8 cellular contexts compared by ENCODE assay signal in the genomic region with DNA sequence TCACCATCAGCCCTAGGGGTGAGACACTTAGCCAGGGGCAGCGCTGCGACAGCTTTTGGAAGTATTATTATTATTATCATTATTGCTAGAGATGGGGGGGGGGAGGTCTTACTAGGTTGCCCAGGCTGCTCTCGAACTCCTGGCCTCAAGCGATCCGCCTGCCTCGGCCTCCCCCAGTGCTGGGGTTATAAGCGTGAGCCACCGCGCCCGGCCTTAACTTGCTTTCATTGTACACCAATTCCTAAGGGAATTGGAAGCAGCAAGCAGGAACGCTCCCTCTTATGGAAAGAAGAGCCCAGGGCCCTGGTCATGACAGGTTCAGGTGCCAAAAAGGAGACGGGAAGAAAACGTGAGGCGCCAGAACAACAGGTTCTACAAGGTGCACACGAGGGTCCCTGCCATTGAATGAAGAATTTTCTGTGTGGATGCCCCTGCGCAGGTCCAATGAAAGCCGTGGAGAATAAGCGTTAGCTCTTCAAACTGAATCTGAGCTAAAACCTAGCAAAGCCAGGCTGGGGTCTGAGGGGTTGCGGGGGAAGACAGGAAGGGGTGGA. TPM values are rescaled to one million over a fixed set of nuclear protein-coding genes. Genes with fewer than 3 reads are reported as not detected.
DNase-seq lines count a peak whose midpoint lies in the region; ATAC-seq, FAIRE-seq and TF ChIP-seq lines count a peak whose summit lies in the region.

No MANE protein-coding gene starts in this region.

- no TSS peak for BruUV-seq in HepG2 (replicated peaks; lab: Mats Ljungman, UMichigan)

- ATAC-seq in HepG2 (no peak), right lobe of liver (no peak), GM18858 (IDR thresholded peaks at IDR 0.05; ENCODE audit: unreplicated experiment) (no peak)
- no peak for ATAC-seq in activated CD8-positive, alpha-beta T cell treated with anti-CD3 and anti-CD28 coated beads, Interleukin-2, amount 10 ng/mL, durations not matched to agents 7 days and 5 days

- no peaks in the 10 kb centered on the region for H3K9me3 Mint-ChIP-seq in activated CD8-positive, alpha-beta T cell treated with anti-CD3 and anti-CD28 coated beads, Interleukin-2, amount 10 ng/mL, durations not matched to agents 7 days and 5 days (ENCODE audit: insufficient read depth)

- H3K27ac ChIP-seq in HepG2 (ENCODE audit: extremely low read length, insufficient read depth, low read length) (no peak overlapping the region), right lobe of liver (no peak overlapping the region), vagina (no peak overlapping the region)

- peak overlapping the region; percentile 98 for H3K4me3 Mint-ChIP-seq in activated CD8-positive, alpha-beta T cell treated with anti-CD3 and anti-CD28 coated beads, Interleukin-2, amount 10 ng/mL, durations not matched to agents 7 days and 5 days

- DNase-seq in HepG2 (ENCODE audit: low spot score), result no peak
- DNase-seq in right lobe of liver, result no peak
- no peak for DNase-seq in activated CD8-positive, alpha-beta T cell treated with anti-CD3 and anti-CD28 coated beads, Interleukin-2, amount 10 ng/mL, durations not matched to agents 7 days and 5 days
- no peak for DNase-seq in vagina (ENCODE audit: extremely low spot score in 2 of 2)
- DNase-seq in GM19239 (ENCODE audit: insufficient read length, low spot score), result no peak
- DNase-seq in activated CD4-positive, alpha-beta T cell treated with anti-CD3 and anti-CD28 coated beads, Interleukin-2, amount 50 U/mL, for 1 hour, result no peak

- TF ChIP-seq RAD21 in HepG2 (CRISPR knock-in tag; IDR thresholded peaks at IDR 0.05), result no peak

- H3K9ac ChIP-seq in HepG2 (ENCODE audit: insufficient read depth, low read depth, low read length) (no peak overlapping the region), iPS-15b (ENCODE audit: low read depth, low read length) (no peak overlapping the region)

- no peak overlapping the region for H3K4me2 ChIP-seq in HepG2 (ENCODE audit: low read depth, low read length)

- H3K27me3 ChIP-seq in HepG2 (ENCODE audit: control insufficient read depth in 1 of 2, insufficient read depth in 2 of 2, low read length in 2 of 2), result peaks cover 21 to 55% of the 10 kb centered on the region in 2 experiments
- H3K27me3 ChIP-seq in right lobe of liver, result no peaks in the 10 kb centered on the region
- H3K27me3 ChIP-seq in iPS-15b (ENCODE audit: control insufficient read depth, insufficient read depth, low read length), result peaks cover 14% of the 10 kb centered on the region
- no peaks in the 10 kb centered on the region for H3K27me3 ChIP-seq in vagina

- CTCF ChIA-PET in HepG2 (lab: Yijun Ruan, JAX; ENCODE audit: low intra/inter-chr PET ratio, low total read pairs), result interaction anchor here (1.2 kb wide), 1 partner anchor 330 kb away, joined by 3 read pairs; no protein-coding TSS in a partner anchor
- CTCF ChIA-PET in activated CD8-positive, alpha-beta T cell treated with anti-CD3 and anti-CD28 coated beads, Interleukin-2, amount 10 ng/mL, durations not matched to agents 7 days and 5 days (lab: Charles Lee), result interaction anchor here (0.7 to 2.4 kb wide), 7 partner anchors 10 to 177 kb away, joined by 3 to 10 read pairs (median 5); partner anchors contain the start of gene TTYH2

- peak overlapping the region; percentile 97 for H3K27ac Mint-ChIP-seq in activated CD8-positive, alpha-beta T cell treated with anti-CD3 and anti-CD28 coated beads, Interleukin-2, amount 10 ng/mL, durations not matched to agents 7 days and 5 days

- TF ChIP-seq EP300 in HepG2 (IDR thresholded peaks at IDR 0.05; ENCODE audit: low read depth in 2 of 2, low read length in 2 of 2) (no peak), HepG2 (CRISPR knock-in tag; IDR thresholded peaks at IDR 0.05; ENCODE audit: borderline replicate concordance) (no peak)

- no peaks in the 10 kb centered on the region for H3K9me3 ChIP-seq in HepG2 (ENCODE audit: low read length)
- H3K9me3 ChIP-seq in right lobe of liver, result no peaks in the 10 kb centered on the region
- no peaks in the 10 kb centered on the region for H3K9me3 ChIP-seq in iPS-15b (ENCODE audit: control insufficient read depth, insufficient read depth, low read length)
- H3K9me3 ChIP-seq in vagina, result no peaks in the 10 kb centered on the region

- H4K20me1 ChIP-seq in HepG2 (ENCODE audit: insufficient read depth, low read length), result peaks cover 43% of the 10 kb centered on the region

- POLR2A ChIA-PET in HepG2 (lab: Yijun Ruan, JAX), result interaction anchor here (0.7 to 2.7 kb wide), 8 partner anchors 10 to 534 kb away, joined by 3 to 44 read pairs (median 4); partner anchors contain the start of genes RAB37 and TTYH2
- POLR2A ChIA-PET in activated CD8-positive, alpha-beta T cell treated with anti-CD3 and anti-CD28 coated beads, Interleukin-2, amount 10 ng/mL, durations not matched to agents 7 days and 5 days (lab: Charles Lee), result interaction anchor here (0.8 to 1.5 kb wide), 3 partner anchors 10 to 15 kb away, joined by 3 to 6 read pairs (median 3); no protein-coding TSS in a partner anchor

- no peak for TF ChIP-seq CTCF in HepG2 (CRISPR knock-in tag; IDR thresholded peaks at IDR 0.05)
- TF ChIP-seq CTCF in right lobe of liver (IDR thresholded peaks at IDR 0.05), result no peak
- no peak for TF ChIP-seq CTCF in vagina (IDR thresholded peaks at IDR 0.05)

- FAIRE-seq in HepG2 (lab: Jason Lieb, UNC) (no peak), GM19239 (lab: Jason Lieb, UNC) (no peak)

- H3K4me1 ChIP-seq in HepG2 (ENCODE audit: insufficient read depth, low read length) (peaks cover 28% of the 10 kb centered on the region), right lobe of liver (peaks cover 0 to 20% (median 9%) of the 10 kb centered on the region in 4 donors), iPS-15b (ENCODE audit: control insufficient read depth, insufficient read depth, low read length) (peaks cover 16% of the 10 kb centered on the region), vagina (peaks cover 52% of the 10 kb centered on the region)

- H3K4me1 Mint-ChIP-seq in activated CD8-positive, alpha-beta T cell treated with anti-CD3 and anti-CD28 coated beads, Interleukin-2, amount 10 ng/mL, durations not matched to agents 7 days and 5 days (ENCODE audit: low read depth), result peaks cover 42% of the 10 kb centered on the region

- TF ChIP-seq POLR2A in HepG2 (IDR thresholded peaks at IDR 0.05; ENCODE audit: insufficient read depth in 1 of 2, low read depth in 2 of 2, low read length in 2 of 2) (no peak), right lobe of liver (IDR thresholded peaks at IDR 0.05) (no peak), vagina (IDR thresholded peaks at IDR 0.05) (no peak)

- H3K36me3 Mint-ChIP-seq in activated CD8-positive, alpha-beta T cell treated with anti-CD3 and anti-CD28 coated beads, Interleukin-2, amount 10 ng/mL, durations not matched to agents 7 days and 5 days (ENCODE audit: low read depth), result peaks cover 31% of the 10 kb centered on the region

- H3K36me3 ChIP-seq in HepG2 (replicated peaks in 1 of 2; ENCODE audit: control insufficient read depth in 1 of 2, insufficient read depth in 2 of 2, low read length in 2 of 2) (peaks cover 16 to 27% of the 10 kb centered on the region in 2 experiments), right lobe of liver (peaks cover 0 to 21% (median 5%) of the 10 kb centered on the region in 4 donors), iPS-15b (ENCODE audit: control insufficient read depth, insufficient read depth, low read length) (peaks cover 40% of the 10 kb centered on the region), vagina (peaks cover 0 to 19% of the 10 kb centered on the region in 2 donors)

- WGBS in HepG2 (ENCODE audit: low lambda C conversion rate), result 36% methylated on average over 19 of the region's 19 CpGs
- WGBS in right lobe of liver (ENCODE audit: insufficient coverage, low coverage, low lambda C conversion rate, missing lambda C conversion rate), result 4% methylated on average over 9 of the region's 19 CpGs

- no peak overlapping the region for H2AFZ ChIP-seq in HepG2 (ENCODE audit: low read length)

- intact Hi-C loops in HepG2 (cut with micrococcal nuclease; ENCODE audit: unreplicated experiment) (loop anchor here (10.0 kb wide), 2 partner anchors 252 to 408 kb away; no protein-coding TSS in a partner anchor), right lobe of liver (cut with DNase I) (no loop called here), vagina (cut with DNase I) (no loop called here)

- H3K79me2 ChIP-seq in HepG2 (ENCODE audit: insufficient read depth, low read length), result peaks cover 42% of the 10 kb centered on the region

- H3K4me3 ChIP-seq in HepG2 (replicated peaks in 1 of 3; ENCODE audit: insufficient read depth in 1 of 3, low read depth in 2 of 3, low read length in 3 of 3) (no peak overlapping the region), right lobe of liver (no peak overlapping the region), iPS-15b (ENCODE audit: low read depth, low read length) (peak overlapping the region; percentile 35), vagina (peak overlapping the region; percentile 75 to 91)

- H3K27me3 Mint-ChIP-seq in activated CD8-positive, alpha-beta T cell treated with anti-CD3 and anti-CD28 coated beads, Interleukin-2, amount 10 ng/mL, durations not matched to agents 7 days and 5 days (ENCODE audit: low read depth), result peaks cover 13% of the 10 kb centered on the region

- in situ Hi-C loops in HepG2 (cut with HindIII; ENCODE audit: extremely low pct_ligation_motif_present, low pct_unique_long_range_greater_than_20kb), result no loop called here

RNA-seq across cellular contexts. Expression of gene RPL38, which starts 0.5 kb away (rescaled TPM):
- total RNA-seq in HepG2 (2016; rRNA removed; fragmentation: Illumina TruSeq; extraction: Trizol) (2,370 and 2,621 TPM in 2 replicates), right lobe of liver (100 to 1,000 TPM; 161 to 313 (median 282) TPM), vagina (571 TPM)
- total RNA-seq in HepG2 (2016; cell fraction: cytosol; rRNA removed; fragmentation: Illumina TruSeq; extraction: Trizol; ENCODE audit: low read depth), result 2,846 and 3,171 TPM in 2 replicates
- 2,344 and 2,494 TPM in 2 replicates for total RNA-seq in HepG2 (2016; cell fraction: insoluble cytoplasmic fraction; rRNA removed; fragmentation: Illumina TruSeq; extraction: Trizol)
- 4,564 and 4,636 TPM in 2 replicates for total RNA-seq in HepG2 (2016; cell fraction: membrane; rRNA removed; fragmentation: Illumina TruSeq; extraction: Trizol)
- 746 and 817 TPM in 2 replicates for total RNA-seq in HepG2 (2016; cell fraction: nucleus; rRNA removed; fragmentation: Illumina TruSeq; extraction: Trizol)
- polyA plus RNA-seq in HepG2 (2011; rRNA removed), result 2,077 and 2,372 TPM in 2 replicates
- 407 and 1,119 TPM in 2 replicates for polyA plus RNA-seq in HepG2 (2011; cell fraction: cytosol; rRNA removed)
- 463 and 488 TPM in 2 replicates for polyA plus RNA-seq in HepG2 (2011; cell fraction: nucleus; rRNA removed)
- polyA plus RNA-seq in HepG2 (2012), result 4,774 and 5,492 TPM in 2 replicates
- 3,783 and 3,983 TPM in 2 replicates for polyA plus RNA-seq in HepG2 (2016; cell fraction: cytosol; fragmentation: Illumina TruSeq; extraction: Trizol; ENCODE audit: low read depth)
- 2,521 and 2,667 TPM in 2 replicates for polyA plus RNA-seq in HepG2 (2016; cell fraction: insoluble cytoplasmic fraction; fragmentation: Illumina TruSeq; extraction: Trizol; ENCODE audit: low read depth)
- polyA plus RNA-seq in HepG2 (2016; cell fraction: membrane; fragmentation: Illumina TruSeq; extraction: Trizol; ENCODE audit: low read depth), result 4,834 and 4,888 TPM in 2 replicates
- polyA plus RNA-seq in HepG2 (2016; cell fraction: nucleus; fragmentation: Illumina TruSeq; extraction: Trizol; ENCODE audit: insufficient read depth, low read depth), result 1,405 and 1,472 TPM in 2 replicates
- polyA minus RNA-seq in HepG2 (2011; rRNA and poly(A)+ RNA removed; ENCODE audit: low replicate concordance), result 264 and 339 TPM in 2 replicates
- polyA minus RNA-seq in HepG2 (2011; cell fraction: cytosol; rRNA and poly(A)+ RNA removed), result 484 and 523 TPM in 2 replicates
- polyA minus RNA-seq in HepG2 (2011; cell fraction: nucleus; rRNA and poly(A)+ RNA removed), result 268 and 368 TPM in 2 replicates
- 1,000 to 10,000 TPM in 1 of 2 experiments, 100 to 1,000 TPM in 1; 959 to 1,020 TPM for total RNA-seq in activated CD8-positive, alpha-beta T cell treated with anti-CD3 and anti-CD28 coated beads, Interleukin-2, amount 10 ng/mL, durations not matched to agents 7 days and 5 days

RNA-seq across cellular contexts. Expression of gene TTYH2, which starts 10.4 kb away (rescaled TPM):
- total RNA-seq in HepG2 (2016; rRNA removed; fragmentation: Illumina TruSeq; extraction: Trizol) (0.32 and 0.77 TPM in 2 replicates), right lobe of liver (1 to 10 TPM in 3 of 6 experiments, under 1 TPM in 3; 0.60 to 1.8 (median 1.3) TPM), vagina (3.4 TPM)
- total RNA-seq in HepG2 (2016; cell fraction: cytosol; rRNA removed; fragmentation: Illumina TruSeq; extraction: Trizol; ENCODE audit: low read depth), result 0.09 and 0.20 TPM in 2 replicates
- total RNA-seq in HepG2 (2016; cell fraction: insoluble cytoplasmic fraction; rRNA removed; fragmentation: Illumina TruSeq; extraction: Trizol), result 0.56 and 0.83 TPM in 2 replicates
- total RNA-seq in HepG2 (2016; cell fraction: membrane; rRNA removed; fragmentation: Illumina TruSeq; extraction: Trizol), result 0.56 and 0.76 TPM in 2 replicates
- 0.72 and 1.6 TPM in 2 replicates for total RNA-seq in HepG2 (2016; cell fraction: nucleus; rRNA removed; fragmentation: Illumina TruSeq; extraction: Trizol)
- polyA plus RNA-seq in HepG2 (2011; rRNA removed), result 0.96 and 1.6 TPM in 2 replicates
- 0.88 and 1.1 TPM in 2 replicates for polyA plus RNA-seq in HepG2 (2011; cell fraction: cytosol; rRNA removed)
- 1.7 and 2.0 TPM in 2 replicates for polyA plus RNA-seq in HepG2 (2011; cell fraction: nucleus; rRNA removed)
- 0.34 and 1.0 TPM in 2 replicates for polyA plus RNA-seq in HepG2 (2012)
- polyA plus RNA-seq in HepG2 (2016; cell fraction: cytosol; fragmentation: Illumina TruSeq; extraction: Trizol; ENCODE audit: low read depth), result 0.05 and 0.17 TPM in 2 replicates
- 0.27 and 0.61 TPM in 2 replicates for polyA plus RNA-seq in HepG2 (2016; cell fraction: insoluble cytoplasmic fraction; fragmentation: Illumina TruSeq; extraction: Trizol; ENCODE audit: low read depth)
- polyA plus RNA-seq in HepG2 (2016; cell fraction: membrane; fragmentation: Illumina TruSeq; extraction: Trizol; ENCODE audit: low read depth), result 0.23 and 0.50 TPM in 2 replicates
- 1.9 and 2.0 TPM in 2 replicates for polyA plus RNA-seq in HepG2 (2016; cell fraction: nucleus; fragmentation: Illumina TruSeq; extraction: Trizol; ENCODE audit: insufficient read depth, low read depth)
- polyA minus RNA-seq in HepG2 (2011; rRNA and poly(A)+ RNA removed; ENCODE audit: low replicate concordance), result 3.4 and 3.8 TPM in 2 replicates
- 0.18 and 0.89 TPM in 2 replicates for polyA minus RNA-seq in HepG2 (2011; cell fraction: cytosol; rRNA and poly(A)+ RNA removed)
- polyA minus RNA-seq in HepG2 (2011; cell fraction: nucleus; rRNA and poly(A)+ RNA removed), result 0.52 and 1.1 TPM in 2 replicates
- total RNA-seq in activated CD8-positive, alpha-beta T cell treated with anti-CD3 and anti-CD28 coated beads, Interleukin-2, amount 10 ng/mL, durations not matched to agents 7 days and 5 days, result 1 to 10 TPM; 4.7 to 6.3 TPM

Comparison
In these comparisons a context has a peak if more than half of its experiments do, and no peak if none do; other contexts are left out.
1. H3K4me3 ChIP-seq: peak in iPS-15b (single experiment) and vagina (2 of 2); none in HepG2 (0 of 3) and right lobe of liver (0 of 3).